Comparison of ENCODE assay signal across 1 cellular context in genomic region chr16:50575743-50576142, GRCh38.
A peak's percentile ranks its signal among the peaks of the same experiment; 100 is the strongest.
TF ChIP-seq lines count a peak whose summit lies in the region.

No MANE protein-coding gene starts in this region.

TF ChIP-seq in HepG2, 621 proteins besides CTCF, POLR2A, EP300 and RAD21 (continued from another document):
- TF ChIP-seq GABPB1 (CRISPR knock-in tag; IDR thresholded peaks at IDR 0.05) (no peak), ZNF513 (CRISPR knock-in tag; conservative IDR thresholded peaks at IDR 0.05) (no peak), ZBTB43 (CRISPR knock-in tag; conservative IDR thresholded peaks at IDR 0.05) (no peak), ZNF468 (CRISPR knock-in tag; IDR thresholded peaks at IDR 0.05) (no peak), RORA (CRISPR knock-in tag; IDR thresholded peaks at IDR 0.05) (no peak), FOSL2 (CRISPR knock-in tag; IDR thresholded peaks at IDR 0.05) (no peak), RELA (CRISPR knock-in tag; IDR thresholded peaks at IDR 0.05) (no peak), ZNF629 (CRISPR knock-in tag; conservative IDR thresholded peaks at IDR 0.05) (no peak), ZNF776 (CRISPR knock-in tag; IDR thresholded peaks at IDR 0.05) (no peak), KAT8 (CRISPR knock-in tag; IDR thresholded peaks at IDR 0.05) (no peak), ZBTB49 (CRISPR knock-in tag; IDR thresholded peaks at IDR 0.05; ENCODE audit: borderline replicate concordance) (no peak), HNF4A (CRISPR knock-in tag; IDR thresholded peaks at IDR 0.05) (0 out of 2 replicates have a peak, but pooled peaks have one; percentile 15), SRSF9 (IDR thresholded peaks at IDR 0.05; ENCODE audit: borderline replicate concordance, insufficient read depth, low read depth, low read length, poor library complexity, severe bottlenecking) (no peak), NR2F2 (IDR thresholded peaks at IDR 0.05; ENCODE audit: borderline replicate concordance, low read depth) (no peak), HIC2 (CRISPR knock-in tag; IDR thresholded peaks at IDR 0.05; ENCODE audit: low read depth) (peak; percentile 76), NAIF1 (CRISPR knock-in tag; IDR thresholded peaks at IDR 0.05; ENCODE audit: borderline replicate concordance) (no peak), KLF15 (CRISPR knock-in tag; IDR thresholded peaks at IDR 0.05; ENCODE audit: borderline replicate concordance) (no peak), KDM6A (CRISPR knock-in tag; IDR thresholded peaks at IDR 0.05; ENCODE audit: low read depth) (no peak), CHD2 (IDR thresholded peaks at IDR 0.05; ENCODE audit: low read depth, low read length) (no peak), FOXP4 (CRISPR knock-in tag; IDR thresholded peaks at IDR 0.05) (no peak), ZNF17 (CRISPR knock-in tag; IDR thresholded peaks at IDR 0.05) (no peak), AGO2 (optimal IDR thresholded peaks at IDR 0.05; ENCODE audit: low read depth, low read length) (peak; percentile 81)
